Comparison of ENCODE assay signal across 22 cellular contexts in genomic region chr2:206831442-206831995, GRCh38.
"Had no signal": no experiment of that assay in that cellular context is flagged by ENCODE, and none has a peak within 500 bp of the region (broad histone marks: within the 10 kb centered on the region; RNA-seq: fewer than 3 reads in every experiment).

No MANE protein-coding gene starts in this region.

- FAIRE-seq: endometrium, frontal cortex, pancreas had no signal

- H3K27me3 ChIP-seq: ascending aorta, breast epithelium, neutrophil, pancreas, stomach, upper lobe of left lung had no signal

- DNase-seq: activated CD4-positive, alpha-beta T cell treated with anti-CD3 and anti-CD28 coated beads, Interleukin-2, amount 10 ng/mL, durations not matched to agents 7 days and 5 days; activated CD8-positive, alpha-beta memory T cell treated with anti-CD3 and anti-CD28 coated beads, Interleukin-2, amount 50 U/mL, for 4 hours; activated effector memory CD4-positive, alpha-beta T cell treated with Interleukin-2 at 50 U/mL for 16 hours; activated T-cell treated with anti-CD3 and anti-CD28 coated beads, Interleukin-2, amount 50 U/mL, for 48 hours; erythroblast; hypothalamus; kidney glomerular epithelial cell; naive thymus-derived CD8-positive, alpha-beta T cell; pancreas; stimulated activated CD4-positive, alpha-beta T cell treated with anti-CD3 and anti-CD28 coated beads, Interleukin-4, amount 100 ng/mL, for 24 hours; stomach; T1000 had no signal

- H3K4me3 ChIP-seq: ascending aorta, breast epithelium, coronary artery, pancreas, stomach, thoracic aorta, upper lobe of left lung had no signal

- H3K9me3 ChIP-seq: breast epithelium, neutrophil, pancreas, thoracic aorta had no signal

- H3K27ac ChIP-seq: ascending aorta, breast epithelium, coronary artery, neutrophil, pancreas, stomach, thoracic aorta, upper lobe of left lung had no signal

- H3K36me3 ChIP-seq: ascending aorta, breast epithelium, neutrophil, pancreas, stomach, thoracic aorta, upper lobe of left lung had no signal

- ATAC-seq: activated CD4-positive, CD25-positive, alpha-beta regulatory T cell treated with anti-CD3 and anti-CD28 coated beads, Interleukin-2, amount 50 U/mL, for 24 hours; naive thymus-derived CD8-positive, alpha-beta T cell; pancreas; stimulated activated effector memory CD8-positive, alpha-beta T cell treated with anti-CD3 and anti-CD28 coated beads, Interleukin-12 subunit alpha, Interleukin-12 subunit beta, amount 100 ng/mL, for 72 hours had no signal

- H3K4me1 ChIP-seq: ascending aorta, breast epithelium, pancreas had no signal
